25 cellular contexts compared by ENCODE assay signal in genomic region chr12:71400481-71400880, GRCh38. TPM values are rescaled to one million over a fixed set of nuclear protein-coding genes. Genes with fewer than 3 reads are reported as not detected.
DNase-seq lines count a peak whose midpoint lies in the region; ATAC-seq, FAIRE-seq and TF ChIP-seq lines count a peak whose summit lies in the region.
"Had no signal": no experiment of that assay in that cellular context is flagged by ENCODE, and none has a peak within 500 bp of the region (broad histone marks: within the 10 kb centered on the region; RNA-seq: fewer than 3 reads in every experiment).

No MANE protein-coding gene starts in this region.

- TF ChIP-seq CTCF in GM12865 (IDR thresholded peaks at IDR 0.05; ENCODE audit: insufficient read depth, low read depth, low read length, missing control alignments) (no peak), neural progenitor cell (IDR thresholded peaks at IDR 0.05) (no peak), colonic mucosa (IDR thresholded peaks at IDR 0.05) (no peak)

- H3K27me3 ChIP-seq in neural progenitor cell (no peaks in the 10 kb centered on the region), colonic mucosa (no peaks in the 10 kb centered on the region)
- H3K27me3 ChIP-seq: BE2C had no signal

- ATAC-seq in GM18870 (IDR thresholded peaks at IDR 0.05; ENCODE audit: unreplicated experiment) (peak; percentile 72), HG03025 (IDR thresholded peaks at IDR 0.05; ENCODE audit: low FRiP score, unreplicated experiment) (peak; percentile 85)
- ATAC-seq in activated CD4-positive, alpha-beta T cell treated with anti-CD3 and anti-CD28 coated beads for 36 hours: no peak
- ATAC-seq: GM23338, HCT116 had no signal

- H2AFZ ChIP-seq in neural progenitor cell (replicated peaks): no peak overlapping the region
- H2AFZ ChIP-seq: GM23338 had no signal

- DNase-seq in GM12865 (ENCODE audit: low read depth): peak; percentile 4
- DNase-seq in dermis blood vessel endothelial cell: peak; percentile 29
- no peak for DNase-seq in neural progenitor cell (ENCODE audit: low spot score)
- DNase-seq in RCC 7860 (ENCODE audit: low spot score): no peak
- no peak for DNase-seq in activated CD4-positive, alpha-beta T cell treated with anti-CD3 and anti-CD28 coated beads for 36 hours
- no peak for DNase-seq in colonic mucosa
- DNase-seq: BE2C; Caco-2; CD4-positive, CD25-positive, alpha-beta regulatory T cell; NCI-H1417; NCI-H187; NCI-H2107; NCI-H510A treated with DMSO at 0.1 percent for 48 hours; NCI-H774; OCI-M1; RPMI8226; SHP77 treated with DMSO at 0.1 percent for 48 hours; SK-N-SH had no signal

- no peak overlapping the region for H3K4me3 Mint-ChIP-seq in neural progenitor cell
- no peak overlapping the region for H3K4me3 Mint-ChIP-seq in activated CD4-positive, alpha-beta T cell treated with anti-CD3 and anti-CD28 coated beads for 36 hours
- H3K4me3 Mint-ChIP-seq: CD4-positive, CD25-positive, alpha-beta regulatory T cell; GM23338 had no signal

- no peaks in the 10 kb centered on the region for H3K79me2 ChIP-seq in neural progenitor cell (ENCODE audit: low read depth)

- no peaks in the 10 kb centered on the region for H4K20me1 ChIP-seq in neural progenitor cell (ENCODE audit: low read depth)

- H3K4me1 ChIP-seq in neural progenitor cell (peaks cover 8% of the 10 kb centered on the region), colonic mucosa (no peaks in the 10 kb centered on the region)
- H3K4me1 ChIP-seq: BE2C, Caco-2 had no signal

- FAIRE-seq in RCC 7860 (lab: Jason Lieb, UNC): no peak
- FAIRE-seq: G401.6, GM18507 had no signal

- CTCF ChIA-PET in activated CD4-positive, alpha-beta T cell treated with anti-CD3 and anti-CD28 coated beads for 36 hours (lab: Charles Lee): interaction anchor here (3.6 kb wide), 1 partner anchor 8 kb away, joined by 20 read pairs; no protein-coding TSS in a partner anchor

- H3K9me3 Mint-ChIP-seq in neural progenitor cell: peaks cover 6% of the 10 kb centered on the region
- H3K9me3 Mint-ChIP-seq in activated CD4-positive, alpha-beta T cell treated with anti-CD3 and anti-CD28 coated beads for 36 hours (ENCODE audit: low read depth): peaks cover 2% of the 10 kb centered on the region
- H3K9me3 Mint-ChIP-seq: GM23338 had no signal

- H3K9ac ChIP-seq in neural progenitor cell: no peak overlapping the region
- no peak overlapping the region for H3K9ac ChIP-seq in colonic mucosa (ENCODE audit: low read depth in 2 of 2, low read length in 2 of 2)
- H3K9ac ChIP-seq: KMS-11, SK-N-SH had no signal

- H3F3A ChIP-seq in neural progenitor cell (ENCODE audit: low read depth): no peaks in the 10 kb centered on the region

- no peaks in the 10 kb centered on the region for H3K4me1 Mint-ChIP-seq in neural progenitor cell
- no peaks in the 10 kb centered on the region for H3K4me1 Mint-ChIP-seq in activated CD4-positive, alpha-beta T cell treated with anti-CD3 and anti-CD28 coated beads for 36 hours
- H3K4me1 Mint-ChIP-seq: CD4-positive, CD25-positive, alpha-beta regulatory T cell had no signal

- no peaks in the 10 kb centered on the region for H3K27me3 Mint-ChIP-seq in neural progenitor cell (ENCODE audit: insufficient read depth, low read depth)
- H3K27me3 Mint-ChIP-seq in activated CD4-positive, alpha-beta T cell treated with anti-CD3 and anti-CD28 coated beads for 36 hours: peaks cover 23% of the 10 kb centered on the region

- H3K36me3 ChIP-seq in neural progenitor cell (no peaks in the 10 kb centered on the region), colonic mucosa (no peaks in the 10 kb centered on the region)
- H3K36me3 ChIP-seq: BE2C had no signal

- intact Hi-C loops in activated CD4-positive, alpha-beta T cell treated with anti-CD3 and anti-CD28 coated beads for 36 hours (cut with DNase I, micrococcal nuclease): no loop called here
- intact Hi-C loops in colonic mucosa (cut with DNase I): no loop called here

- no peaks in the 10 kb centered on the region for H3K9me3 ChIP-seq in neural progenitor cell (ENCODE audit: low read depth)
- no peaks in the 10 kb centered on the region for H3K9me3 ChIP-seq in colonic mucosa
- H3K9me3 ChIP-seq: BE2C, Caco-2, SK-N-SH had no signal

- H3K36me3 Mint-ChIP-seq in neural progenitor cell: no peaks in the 10 kb centered on the region
- H3K36me3 Mint-ChIP-seq in activated CD4-positive, alpha-beta T cell treated with anti-CD3 and anti-CD28 coated beads for 36 hours (ENCODE audit: low read depth): no peaks in the 10 kb centered on the region
- H3K36me3 Mint-ChIP-seq: CD4-positive, CD25-positive, alpha-beta regulatory T cell had no signal

- no peak overlapping the region for H3K27ac Mint-ChIP-seq in neural progenitor cell
- H3K27ac Mint-ChIP-seq in activated CD4-positive, alpha-beta T cell treated with anti-CD3 and anti-CD28 coated beads for 36 hours: no peak overlapping the region
- H3K27ac Mint-ChIP-seq: CD4-positive, CD25-positive, alpha-beta regulatory T cell; GM23338 had no signal

- H3K27ac ChIP-seq in neural progenitor cell (no peak overlapping the region), colonic mucosa (no peak overlapping the region)
- H3K27ac ChIP-seq: KMS-11 had no signal

- POLR2A ChIA-PET in activated CD4-positive, alpha-beta T cell treated with anti-CD3 and anti-CD28 coated beads for 36 hours (lab: Charles Lee): no interaction called here

- no peak overlapping the region for H3K4me2 ChIP-seq in neural progenitor cell
- H3K4me2 ChIP-seq: GM23338, KMS-11, SK-N-SH had no signal

- H3K4me3 ChIP-seq in GM12865 (ENCODE audit: low read depth, low read length) (no peak overlapping the region), neural progenitor cell (no peak overlapping the region), colonic mucosa (no peak overlapping the region)
- H3K4me3 ChIP-seq: GM23338 had no signal

RNA-seq across cellular contexts. Expression of gene LGR5, which starts 39.1 kb away (rescaled TPM):
- total RNA-seq in dermis blood vessel endothelial cell (not detected in 2 replicates), neural progenitor cell (ENCODE audit: low replicate concordance) (0.71 and 1.4 TPM in 2 replicates), colonic mucosa (1 to 10 TPM; 4.5 to 5.0 TPM)
- not detected for total RNA-seq in activated CD4-positive, alpha-beta T cell treated with anti-CD3 and anti-CD28 coated beads for 36 hours
- total RNA-seq: CD4-positive, CD25-positive, alpha-beta regulatory T cell had no signal

Comparison
In these comparisons a context has a peak if more than half of its experiments do, and no peak if none do; other contexts are left out.
1. DNase-seq: peak in GM12865 (single experiment) and dermis blood vessel endothelial cell (single experiment); none in neural progenitor cell (single experiment), RCC 7860 (single experiment), activated CD4-positive, alpha-beta T cell treated with anti-CD3 and anti-CD28 coated beads for 36 hours (single experiment) and colonic mucosa (single experiment).